ENCODE assay signal across 8 cellular contexts in genomic region chr12:75658826-75659823, GRCh38.
A peak's percentile ranks its signal among the peaks of the same experiment; 100 is the strongest.
DNase-seq lines count a peak whose midpoint lies in the region; ATAC-seq and TF ChIP-seq lines count a peak whose summit lies in the region.

No MANE protein-coding gene starts in this region.

- no peaks in the 10 kb centered on the region for H4K20me1 ChIP-seq in OCI-LY7 (ENCODE audit: insufficient read depth, low read length)

- H3K27me3 Mint-ChIP-seq in MCF 10A (ENCODE audit: insufficient read depth, unreplicated experiment): no peaks in the 10 kb centered on the region
- no peaks in the 10 kb centered on the region for H3K27me3 Mint-ChIP-seq in type B pancreatic cell

- no peaks in the 10 kb centered on the region for H3K27me3 ChIP-seq in breast epithelium

- H3K36me3 Mint-ChIP-seq in MCF 10A (ENCODE audit: insufficient read depth, unreplicated experiment): no peaks in the 10 kb centered on the region
- no peaks in the 10 kb centered on the region for H3K36me3 Mint-ChIP-seq in type B pancreatic cell

- peaks cover 26% of the 10 kb centered on the region for H3K4me1 Mint-ChIP-seq in MCF 10A (ENCODE audit: insufficient read depth, unreplicated experiment)
- H3K4me1 Mint-ChIP-seq in type B pancreatic cell (ENCODE audit: unreplicated experiment): peaks cover 11% of the 10 kb centered on the region

- no peak for TF ChIP-seq POLR2A in breast epithelium (IDR thresholded peaks at IDR 0.05)

- H3K9me3 Mint-ChIP-seq in MCF 10A (ENCODE audit: unreplicated experiment): no peaks in the 10 kb centered on the region
- H3K9me3 Mint-ChIP-seq in type B pancreatic cell: peaks cover 4% of the 10 kb centered on the region

- H3K36me3 ChIP-seq in breast epithelium: no peaks in the 10 kb centered on the region
- no peaks in the 10 kb centered on the region for H3K36me3 ChIP-seq in OCI-LY7 (ENCODE audit: insufficient read depth, low read length)

- H3K27ac Mint-ChIP-seq in MCF 10A (ENCODE audit: low read depth, unreplicated experiment): no peak overlapping the region
- no peak overlapping the region for H3K27ac Mint-ChIP-seq in type B pancreatic cell

- no peaks in the 10 kb centered on the region for H3K4me1 ChIP-seq in breast epithelium
- H3K4me1 ChIP-seq in OCI-LY7 (ENCODE audit: insufficient read depth, low read length, poor library complexity, severe bottlenecking): no peaks in the 10 kb centered on the region

- intact Hi-C loops in MCF 10A (cut with micrococcal nuclease) (no loop called here), breast epithelium (cut with DNase I; ENCODE audit: low total_unique reads) (no loop called here), OCI-LY7 (cut with micrococcal nuclease; ENCODE audit: unreplicated experiment) (no loop called here)

- BruUV-seq in MCF 10A (replicated peaks; lab: Mats Ljungman, UMichigan) (TSS peak; percentile 54), OCI-LY7 (replicated peaks; lab: Mats Ljungman, UMichigan) (no TSS peak)

- DNase-seq in MCF 10A (ENCODE audit: unreplicated experiment) (peak; percentile 61), breast epithelium (ENCODE audit: low spot score in 2 of 2) (no peak), RWPE1 (ENCODE audit: low spot score) (peak; percentile 38), fibroblast of gingiva (ENCODE audit: low read depth) (peak; percentile 30), type B pancreatic cell (ENCODE audit: extremely low spot score, unreplicated experiment) (no peak), OCI-LY7 (ENCODE audit: low spot score) (no peak), NCI-H82 treated with DMSO at 0.1 percent for 48 hours (lab: John Stamatoyannopoulos, UW; ENCODE audit: unreplicated experiment) (no peak)

- ATAC-seq in GM18511 (IDR thresholded peaks at IDR 0.05; ENCODE audit: unreplicated experiment): no peak

- H3K79me2 ChIP-seq in OCI-LY7 (ENCODE audit: insufficient read depth, low read depth, low read length): no peaks in the 10 kb centered on the region

- no peak overlapping the region for H3K4me2 ChIP-seq in OCI-LY7 (ENCODE audit: low read length)

- POLR2A ChIA-PET in MCF 10A (lab: Yijun Ruan, JAX): interaction anchor here (0.6 to 3.1 kb wide), 16 partner anchors 8 to 374 kb away, joined by 3 to 21 read pairs (median 3); partner anchors contain the start of gene PHLDA1
- POLR2A ChIA-PET in RWPE1 (lab: Yijun Ruan, JAX; ENCODE audit: low non-redundant PET): no interaction called here
- POLR2A ChIA-PET in OCI-LY7 (lab: Charles Lee): interaction anchor here (0.6 to 0.8 kb wide), 4 partner anchors 18 to 451 kb away, joined by 4 to 5 read pairs (median 4); no protein-coding TSS in a partner anchor

- CTCF ChIA-PET in MCF 10A (lab: Yijun Ruan, JAX) (interaction anchor here (0.6 to 1.2 kb wide), 3 partner anchors 9 to 127 kb away, joined by 3 read pairs; no protein-coding TSS in a partner anchor), RWPE1 (lab: Yijun Ruan, JAX) (interaction anchor here (0.6 to 0.9 kb wide), 2 partner anchors 17 to 25 kb away, joined by 3 read pairs; no protein-coding TSS in a partner anchor), OCI-LY7 (lab: Charles Lee; ENCODE audit: unreplicated experiment) (no interaction called here)

- H3K9me3 ChIP-seq in breast epithelium (no peaks in the 10 kb centered on the region), OCI-LY7 (ENCODE audit: low read length) (no peaks in the 10 kb centered on the region)

- H3K27ac ChIP-seq in breast epithelium (peak overlapping the region in 1 of 2 donors; percentile 41), RWPE1 (no peak overlapping the region), OCI-LY7 (ENCODE audit: low read depth, low read length, poor library complexity, severe bottlenecking) (no peak overlapping the region)

- TF ChIP-seq CTCF in MCF 10A (IDR thresholded peaks at IDR 0.05; ENCODE audit: unreplicated experiment): no peak
- no peak for TF ChIP-seq CTCF in breast epithelium (IDR thresholded peaks at IDR 0.05)
- no peak for TF ChIP-seq CTCF in RWPE1 (conservative IDR thresholded peaks at IDR 0.05; ENCODE audit: low read depth)
- TF ChIP-seq CTCF in type B pancreatic cell (conservative IDR thresholded peaks at IDR 0.05): no peak
- no peak for TF ChIP-seq CTCF in OCI-LY7 (conservative IDR thresholded peaks at IDR 0.05; ENCODE audit: low read length)

- no peak overlapping the region for H2AFZ ChIP-seq in OCI-LY7 (ENCODE audit: low read length)

- H3K4me3 ChIP-seq in breast epithelium: no peak overlapping the region
- no peak overlapping the region for H3K4me3 ChIP-seq in OCI-LY7 (ENCODE audit: low read depth, low read length, poor library complexity, severe bottlenecking)

- no peaks in the 10 kb centered on the region for H3K9me2 ChIP-seq in OCI-LY7 (ENCODE audit: insufficient read depth, low read length)

- H3K4me3 Mint-ChIP-seq in MCF 10A (ENCODE audit: unreplicated experiment) (peak overlapping the region; percentile 35), type B pancreatic cell (peak overlapping the region; percentile 13)

Comparison
In these comparisons a context has a peak if more than half of its experiments do, and no peak if none do; other contexts are left out.
1. DNase-seq: peak in MCF 10A (single experiment), RWPE1 (single experiment) and fibroblast of gingiva (single experiment); none in breast epithelium (0 of 2), type B pancreatic cell (single experiment), OCI-LY7 (single experiment) and NCI-H82 treated with DMSO at 0.1 percent for 48 hours (single experiment).